Comparison of ENCODE assay signal across 15 cellular contexts in genomic region chr14:102729268-102729667, GRCh38.
"Had no signal": no experiment of that assay in that cellular context is flagged by ENCODE, and none has a peak within 500 bp of the region (broad histone marks: within the 10 kb centered on the region; RNA-seq: fewer than 3 reads in every experiment).

No MANE protein-coding gene starts in this region.

- H3K9me3 ChIP-seq: stomach, testis, vagina had no signal

- ATAC-seq: esophagus mucosa; sciatic nerve; stimulated activated memory B cell treated with anti-CD40 and anti-IgM and Interleukin-4, amounts not matched to agents 10 μg/mL and 1 μg/mL and 100 μg/mL, for 72 hours had no signal

- DNase-seq: activated CD8-positive, alpha-beta memory T cell treated with anti-CD3 and anti-CD28 coated beads, Interleukin-2, amount 50 U/mL, for 4 hours; activated effector memory CD4-positive, alpha-beta T cell treated with Interleukin-2 at 50 U/mL for 16 hours; activated naive CD4-positive, alpha-beta T cell treated with anti-CD3 and anti-CD28 coated beads, Interleukin-2, amount 10 ng/mL, durations not matched to agents 7 days and 5 days; activated T-cell treated with anti-CD3 and anti-CD28 coated beads, Interleukin-2, amount 50 U/mL, for 48 hours; effector CD8-positive, alpha-beta T cell; stimulated activated CD4-positive, alpha-beta T cell treated with anti-CD3 and anti-CD28 coated beads, Interleukin-15, amount 100 ng/mL, for 24 hours; stomach; T-helper 9 cell; testis; trophoblast cell had no signal

- H3K27me3 ChIP-seq: stomach, testis, vagina had no signal

- H3K4me3 ChIP-seq: smooth muscle cell, stomach, testis, vagina had no signal

- H3K4me1 ChIP-seq: testis, vagina had no signal

- H3K27ac ChIP-seq: stomach, testis, vagina had no signal
